In genomic region chr17:42017866-42018200, GRCh38 we compare ENCODE assay signal across 8 cellular contexts. TPM values are rescaled to one million over a fixed set of nuclear protein-coding genes. Genes with fewer than 3 reads are reported as not detected.
A peak's percentile ranks its signal among the peaks of the same experiment; 100 is the strongest.
DNase-seq lines count a peak whose midpoint lies in the region; ATAC-seq, FAIRE-seq and TF ChIP-seq lines count a peak whose summit lies in the region.

No MANE protein-coding gene starts in this region.

- peak overlapping the region; percentile 1 for H3K56ac ChIP-seq in H1 (replicated peaks; ENCODE audit: insufficient read length, low read depth, low read length)

- H2BK5ac ChIP-seq in H1 (ENCODE audit: low read depth, low read length), result peak overlapping the region; percentile 30
- no peak overlapping the region for H2BK5ac ChIP-seq in neuronal stem cell (ENCODE audit: low read length)

- H2AK5ac ChIP-seq in H1 (ENCODE audit: low read depth, low read length), result peak overlapping the region; percentile 17; the same call in 1 of the 2 replicates
- no peak overlapping the region for H2AK5ac ChIP-seq in neuronal stem cell (ENCODE audit: low read depth, low read length)

- H2BK120ac ChIP-seq in H1 (replicated peaks; ENCODE audit: low read depth, low read length) (no peak overlapping the region), neuronal stem cell (ENCODE audit: low read depth, low read length) (no peak overlapping the region)

- POLR2A ChIA-PET in H1 (lab: Charles Lee; ENCODE audit: partially characterized antibody), result interaction anchor here (0.7 to 6.2 kb wide), 33 partner anchors 8 to 661 kb away, joined by 3 to 67 read pairs (median 5); partner anchors contain the start of genes ACLY, C17orf113, CNP and EIF1

- CTCF ChIA-PET in H1 (lab: Charles Lee; ENCODE audit: partially characterized antibody), result interaction anchor here (0.7 to 38.8 kb wide), 21 partner anchors 9 to 163 kb away, joined by 3 to 1084 read pairs (median 3); partner anchors contain the start of genes DHX58, HSPB9, KAT2A and KCNH4

- peak; percentile 90 for DNase-seq in NCI-H82 (lab: John Stamatoyannopoulos, UW)
- DNase-seq in NCI-H82 treated with DMSO at 0.1 percent for 48 hours (lab: John Stamatoyannopoulos, UW; ENCODE audit: unreplicated experiment), result no peak
- no peak for DNase-seq in H1 (ENCODE audit: low read depth in 1 of 2, low spot score in 2 of 2)
- DNase-seq in neuronal stem cell (ENCODE audit: low spot score), result no peak
- no peak for DNase-seq in central memory CD4-positive, alpha-beta T cell

- H4K91ac ChIP-seq in H1 (replicated peaks; ENCODE audit: insufficient read length, low read length), result no peak overlapping the region
- H4K91ac ChIP-seq in neuronal stem cell (ENCODE audit: low read depth, low read length, poor library complexity), result no peak overlapping the region

- TF ChIP-seq EP300 in H1 (IDR thresholded peaks at IDR 0.05; ENCODE audit: borderline replicate concordance in 1 of 2, low read depth in 2 of 2, low read length in 2 of 2), result no peak

- FAIRE-seq in H1 (lab: Jason Lieb, UNC), result no peak

- no peak overlapping the region; the same call in none of the 2 replicates for H4K8ac ChIP-seq in H1 (ENCODE audit: extremely low read depth, insufficient read depth, low read length)
- H4K8ac ChIP-seq in neuronal stem cell (ENCODE audit: low read depth, low read length), result no peak overlapping the region

- no peak overlapping the region for H3K23ac ChIP-seq in H1 (ENCODE audit: insufficient read length)
- no peak overlapping the region for H3K23ac ChIP-seq in neuronal stem cell (ENCODE audit: low read depth, low read length, poor library complexity)

- peaks cover 17% of the 10 kb centered on the region for H3K36me3 ChIP-seq in OCI-LY3 (replicated peaks; ENCODE audit: low read depth, low read length)
- peaks cover 0 to 15% (median 6%) of the 10 kb centered on the region in 4 experiments; a peak in 4 of 8 replicates for H3K36me3 ChIP-seq in H1 (ENCODE audit: control insufficient read depth in 2 of 4, insufficient read depth in 4 of 4, low read length in 3 of 4)
- H3K36me3 ChIP-seq in neuronal stem cell (replicated peaks in 1 of 2; ENCODE audit: control insufficient read depth in 2 of 2, insufficient read depth in 2 of 2, low read length in 2 of 2), result peaks cover 5 to 23% of the 10 kb centered on the region in 2 donors

- H3K14ac ChIP-seq in H1 (ENCODE audit: insufficient read length) (no peak overlapping the region), neuronal stem cell (ENCODE audit: low read length) (no peak overlapping the region)

- H3K9me3 ChIP-seq in OCI-LY3 (ENCODE audit: insufficient read depth, low read length) (no peaks in the 10 kb centered on the region), H1 (ENCODE audit: insufficient read depth in 2 of 2, low read depth in 1 of 2, low read length in 1 of 2) (no peaks in the 10 kb centered on the region), neuronal stem cell (replicated peaks in 1 of 2; ENCODE audit: control insufficient read depth in 2 of 2, insufficient read depth in 1 of 2, low read depth in 1 of 2, low read length in 2 of 2) (no peaks in the 10 kb centered on the region)

- WGBS in H1 (ENCODE audit: extremely low coverage in 1 of 2, insufficient coverage in 1 of 2, insufficient read length in 1 of 2, insufficient replicate concordance in 2 of 2, low coverage in 1 of 2, low lambda C conversion rate in 2 of 2, missing lambda C conversion rate in 1 of 2), 2 experiments, result 11% methylated on average over 11 of the region's 11 CpGs; no CpG with 5 or more reads in 1 of the 2 experiments
- WGBS in neuronal stem cell (ENCODE audit: extremely low coverage in 2 of 2, insufficient read length in 2 of 2, insufficient replicate concordance in 1 of 2), 2 donors, result no CpG with 5 or more reads among the region's 11 CpGs

- H3K4me3 ChIP-seq in OCI-LY3 (ENCODE audit: low read length) (peak overlapping the region; percentile 80), H1 (ENCODE audit: extremely low read depth in 1 of 4, insufficient read depth in 2 of 4, low read depth in 3 of 4, low read length in 4 of 4) (peak overlapping the region; percentile 85 to 99 (median 96)), neuronal stem cell (ENCODE audit: low read length in 2 of 2) (peak overlapping the region; percentile 90 to 92)

- H3K4ac ChIP-seq in H1 (replicated peaks; ENCODE audit: insufficient read length, low read depth, low read length) (peak overlapping the region; percentile 40), neuronal stem cell (ENCODE audit: low read length) (no peak overlapping the region)

- peak overlapping the region; percentile 13; the same call in 1 of the 2 replicates for H2AFZ ChIP-seq in OCI-LY3 (ENCODE audit: low read depth, low read length)
- peak overlapping the region; percentile 18 for H2AFZ ChIP-seq in H1 (ENCODE audit: low read length)
- peak overlapping the region; percentile 96 for H2AFZ ChIP-seq in neuronal stem cell (ENCODE audit: low read length)

- H3K79me2 ChIP-seq in OCI-LY3 (ENCODE audit: low read length) (peaks cover 72% of the 10 kb centered on the region), H1 (ENCODE audit: control insufficient read depth in 1 of 2, insufficient read depth in 2 of 2, low read length in 2 of 2) (peaks cover 24 to 57% of the 10 kb centered on the region in 2 experiments)

- H3K23me2 ChIP-seq in H1 (ENCODE audit: low read depth, low read length), result peaks cover 19% of the 10 kb centered on the region

- no peak; a peak in 1 of 3 replicates for TF ChIP-seq POLR2A in H1 (IDR thresholded peaks at IDR 0.05; ENCODE audit: control extremely low read depth in 1 of 2, low read depth in 2 of 2, low read length in 2 of 2)

- no peak for TF ChIP-seq CTCF in OCI-LY3 (IDR thresholded peaks at IDR 0.05; ENCODE audit: low read depth, low read length)
- no peak for TF ChIP-seq CTCF in H1 (IDR thresholded peaks at IDR 0.05; ENCODE audit: control extremely low read depth in 1 of 3, insufficient read depth in 1 of 3, low read depth in 1 of 3, low read length in 3 of 3)

- H3K79me1 ChIP-seq in H1 (ENCODE audit: low read depth, low read length), result no peaks in the 10 kb centered on the region
- peaks cover 12% of the 10 kb centered on the region for H3K79me1 ChIP-seq in neuronal stem cell (ENCODE audit: low read depth, low read length)

- H2BK20ac ChIP-seq in H1 (ENCODE audit: low read length), result no peak overlapping the region

- H4K20me1 ChIP-seq in OCI-LY3 (ENCODE audit: insufficient read depth, low read length), result peaks cover 10% of the 10 kb centered on the region; the same call in 1 of the 2 replicates
- no peaks in the 10 kb centered on the region for H4K20me1 ChIP-seq in H1 (replicated peaks in 1 of 2; ENCODE audit: control insufficient read depth in 1 of 2, insufficient read depth in 2 of 2, low read length in 2 of 2)

- no peak for TF ChIP-seq RAD21 in H1 (IDR thresholded peaks at IDR 0.05 in 1 of 2, conservative IDR thresholded peaks at IDR 0.05 in 1 of 2; ENCODE audit: low read depth in 2 of 2, low read length in 2 of 2)

- H3K4me2 ChIP-seq in OCI-LY3 (ENCODE audit: low read length) (peak overlapping the region; percentile 97), H1 (ENCODE audit: insufficient read depth in 1 of 2, low read depth in 2 of 2, low read length in 2 of 2) (peak overlapping the region; percentile 90), neuronal stem cell (ENCODE audit: insufficient read depth, low read length, poor library complexity, severe bottlenecking) (peak overlapping the region; percentile 72)

- H3K9ac ChIP-seq in OCI-LY3 (ENCODE audit: low read length), result peak overlapping the region; percentile 95
- peak overlapping the region in 3 of 4 experiments; percentile 57 to 99 (median 98); a peak in 6 of 7 replicates for H3K9ac ChIP-seq in H1 (replicated peaks in 1 of 4; ENCODE audit: extremely low read depth in 1 of 4, low read depth in 3 of 4, low read length in 3 of 4)
- peak overlapping the region; percentile 74 for H3K9ac ChIP-seq in neuronal stem cell (ENCODE audit: low read depth, low read length, poor library complexity)

- peaks cover 38% of the 10 kb centered on the region for H3K4me1 ChIP-seq in OCI-LY3 (ENCODE audit: low read length)
- peaks cover 4 to 11% (median 8%) of the 10 kb centered on the region in 4 experiments for H3K4me1 ChIP-seq in H1 (replicated peaks in 1 of 4; ENCODE audit: control insufficient read depth in 3 of 4, insufficient read depth in 4 of 4, low read length in 3 of 4)
- H3K4me1 ChIP-seq in neuronal stem cell (ENCODE audit: control insufficient read depth in 2 of 2, insufficient read depth in 1 of 2, low read depth in 1 of 2, low read length in 2 of 2), result peaks cover 5 to 10% of the 10 kb centered on the region in 2 donors

- H3K27ac ChIP-seq in OCI-LY3 (ENCODE audit: low read length) (peak overlapping the region; percentile 43), H1 (ENCODE audit: low read depth, low read length) (peak overlapping the region; percentile 98), neuronal stem cell (replicated peaks; ENCODE audit: low read length) (peak overlapping the region; percentile 90)

- H3K27me3 ChIP-seq in OCI-LY3 (ENCODE audit: low read depth, low read length), result no peaks in the 10 kb centered on the region
- no peaks in the 10 kb centered on the region for H3K27me3 ChIP-seq in H1 (replicated peaks in 1 of 4; ENCODE audit: control insufficient read depth in 3 of 4, extremely low read depth in 1 of 4, insufficient read depth in 3 of 4, low read length in 3 of 4)
- no peaks in the 10 kb centered on the region for H3K27me3 ChIP-seq in neuronal stem cell (ENCODE audit: control insufficient read depth in 3 of 3, insufficient read depth in 3 of 3, low read depth in 1 of 3, low read length in 3 of 3)

- H2BK15ac ChIP-seq in H1 (ENCODE audit: low read length) (no peak overlapping the region), neuronal stem cell (ENCODE audit: low read length) (no peak overlapping the region)

- H2BK12ac ChIP-seq in H1 (ENCODE audit: low read depth, low read length), result 0 out of 2 replicates have a peak overlapping the region, but pooled peaks have one; percentile 11
- H2BK12ac ChIP-seq in neuronal stem cell (ENCODE audit: low read length), result no peak overlapping the region

- H3K18ac ChIP-seq in H1 (ENCODE audit: extremely low read depth, low read length) (peak overlapping the region; percentile 79; the same call in 1 of the 2 replicates), neuronal stem cell (ENCODE audit: low read length) (peak overlapping the region; percentile 66)

- ATAC-seq in HG03460 (IDR thresholded peaks at IDR 0.05; ENCODE audit: unreplicated experiment) (no peak), GM18520 (IDR thresholded peaks at IDR 0.05; ENCODE audit: unreplicated experiment) (no peak)

- H4K5ac ChIP-seq in H1 (ENCODE audit: insufficient read length, low read depth, low read length), result peak overlapping the region; percentile 31

RNA-seq across cellular contexts. Expression of gene DNAJC7, which starts 0.6 kb away (rescaled TPM):
- total RNA-seq in H1 (2021; fragmentation: NEBNext Ultra II Directional; extraction: Animal tissue kit (Norgen Biotek cat#: 25700)), result 129 and 148 TPM in 2 replicates
- polyA plus RNA-seq in H1 (2011; rRNA removed), result 21.6 and 31.0 TPM in 2 replicates
- 45.3 TPM for polyA plus RNA-seq in H1 (2011; cell fraction: cytosol; rRNA removed)
- polyA plus RNA-seq in H1 (2011; cell fraction: nucleus; rRNA removed), result 36.9 TPM
- polyA plus RNA-seq in H1 (2012, experiment 1 of 2), result 142 to 161 TPM (median 147 TPM) in 4 replicates
- polyA plus RNA-seq in H1 (2012, experiment 2 of 2), result 32.5 TPM
- polyA plus RNA-seq in H1 (2013, experiment 1 of 2), result 109 TPM
- polyA plus RNA-seq in H1 (2013, experiment 2 of 2), result 105 TPM
- polyA minus RNA-seq in H1 (2011; rRNA and poly(A)+ RNA removed), result 77.7 and 86.8 TPM in 2 replicates
- polyA minus RNA-seq in H1 (2011; cell fraction: cytosol; rRNA and poly(A)+ RNA removed), result 44.3 TPM
- polyA minus RNA-seq in H1 (2011; cell fraction: nucleus; rRNA and poly(A)+ RNA removed), result 95.7 TPM
- 57.3 TPM for polyA plus RNA-seq in neuronal stem cell (2013, experiment 1 of 2)
- polyA plus RNA-seq in neuronal stem cell (2013, experiment 2 of 2), result 54.2 TPM

RNA-seq across cellular contexts. Expression of gene NKIRAS2, which starts 2.1 kb away (rescaled TPM):
- 31.1 and 34.5 TPM in 2 replicates for total RNA-seq in H1 (2021; fragmentation: NEBNext Ultra II Directional; extraction: Animal tissue kit (Norgen Biotek cat#: 25700))
- polyA plus RNA-seq in H1 (2011; rRNA removed), result 51.1 and 59.7 TPM in 2 replicates
- 48.5 TPM for polyA plus RNA-seq in H1 (2011; cell fraction: cytosol; rRNA removed)
- 37.1 TPM for polyA plus RNA-seq in H1 (2011; cell fraction: nucleus; rRNA removed)
- polyA plus RNA-seq in H1 (2012, experiment 1 of 2), result 32.8 to 37.6 TPM (median 36.5 TPM) in 4 replicates
- polyA plus RNA-seq in H1 (2012, experiment 2 of 2), result 31.9 TPM
- 32.6 TPM for polyA plus RNA-seq in H1 (2013, experiment 1 of 2)
- polyA plus RNA-seq in H1 (2013, experiment 2 of 2), result 33.2 TPM
- 32.4 and 37.8 TPM in 2 replicates for polyA minus RNA-seq in H1 (2011; rRNA and poly(A)+ RNA removed)
- 20.8 TPM for polyA minus RNA-seq in H1 (2011; cell fraction: cytosol; rRNA and poly(A)+ RNA removed)
- polyA minus RNA-seq in H1 (2011; cell fraction: nucleus; rRNA and poly(A)+ RNA removed), result 21.5 TPM
- 49.7 TPM for polyA plus RNA-seq in neuronal stem cell (2013, experiment 1 of 2)
- polyA plus RNA-seq in neuronal stem cell (2013, experiment 2 of 2), result 50.2 TPM

RNA-seq across cellular contexts. Expression of gene C17orf113, which starts 32.6 kb away (rescaled TPM):
- 1.4 TPM in 2 replicates for total RNA-seq in H1 (2021; fragmentation: NEBNext Ultra II Directional; extraction: Animal tissue kit (Norgen Biotek cat#: 25700))
- 1.0 and 1.5 TPM in 2 replicates for polyA plus RNA-seq in H1 (2011; rRNA removed)
- 1.1 TPM for polyA plus RNA-seq in H1 (2011; cell fraction: cytosol; rRNA removed)
- 1.8 TPM for polyA plus RNA-seq in H1 (2011; cell fraction: nucleus; rRNA removed)
- polyA plus RNA-seq in H1 (2012, experiment 1 of 2), result 0.64 to 1.3 TPM (median 1.1 TPM) in 4 replicates
- 0.63 TPM for polyA plus RNA-seq in H1 (2012, experiment 2 of 2)
- 0.61 TPM for polyA plus RNA-seq in H1 (2013, experiment 1 of 2)
- polyA plus RNA-seq in H1 (2013, experiment 2 of 2), result 0.57 TPM
- polyA minus RNA-seq in H1 (2011; rRNA and poly(A)+ RNA removed), result 1.1 and 1.4 TPM in 2 replicates
- polyA minus RNA-seq in H1 (2011; cell fraction: cytosol; rRNA and poly(A)+ RNA removed), result 1.5 TPM
- 1.8 TPM for polyA minus RNA-seq in H1 (2011; cell fraction: nucleus; rRNA and poly(A)+ RNA removed)
- 2.4 TPM for polyA plus RNA-seq in neuronal stem cell (2013, experiment 1 of 2)
- polyA plus RNA-seq in neuronal stem cell (2013, experiment 2 of 2), result 2.6 TPM

RNA-seq across cellular contexts. Expression of gene CNP, which starts 51.2 kb away (rescaled TPM):
- total RNA-seq in H1 (2021; fragmentation: NEBNext Ultra II Directional; extraction: Animal tissue kit (Norgen Biotek cat#: 25700)), result 60.6 and 64.2 TPM in 2 replicates
- 21.9 and 43.3 TPM in 2 replicates for polyA plus RNA-seq in H1 (2011; rRNA removed)
- polyA plus RNA-seq in H1 (2011; cell fraction: cytosol; rRNA removed), result 31.8 TPM
- 43.7 TPM for polyA plus RNA-seq in H1 (2011; cell fraction: nucleus; rRNA removed)
- 33.1 to 53.1 TPM (median 45.5 TPM) in 4 replicates for polyA plus RNA-seq in H1 (2012, experiment 1 of 2)
- polyA plus RNA-seq in H1 (2012, experiment 2 of 2), result 41.2 TPM
- polyA plus RNA-seq in H1 (2013, experiment 1 of 2), result 29.7 TPM
- 28.7 TPM for polyA plus RNA-seq in H1 (2013, experiment 2 of 2)
- 77.8 and 84.7 TPM in 2 replicates for polyA minus RNA-seq in H1 (2011; rRNA and poly(A)+ RNA removed)
- polyA minus RNA-seq in H1 (2011; cell fraction: cytosol; rRNA and poly(A)+ RNA removed), result 41.2 TPM
- polyA minus RNA-seq in H1 (2011; cell fraction: nucleus; rRNA and poly(A)+ RNA removed), result 33.4 TPM
- polyA plus RNA-seq in neuronal stem cell (2013, experiment 1 of 2), result 44.2 TPM
- polyA plus RNA-seq in neuronal stem cell (2013, experiment 2 of 2), result 43.2 TPM

Comparison
In these comparisons a context has a peak if more than half of its experiments do, and no peak if none do; other contexts are left out.
1. H2AFZ ChIP-seq: peak in every context shown above with its lines; median percentile 96 in neuronal stem cell; 18 in H1; 13 in OCI-LY3.
2. H3K27ac ChIP-seq: peak in every context shown above with its lines; median percentile 98 in H1; 90 in neuronal stem cell; 43 in OCI-LY3.